Comparison of ENCODE assay signal across 17 cellular contexts in the genomic region with DNA sequence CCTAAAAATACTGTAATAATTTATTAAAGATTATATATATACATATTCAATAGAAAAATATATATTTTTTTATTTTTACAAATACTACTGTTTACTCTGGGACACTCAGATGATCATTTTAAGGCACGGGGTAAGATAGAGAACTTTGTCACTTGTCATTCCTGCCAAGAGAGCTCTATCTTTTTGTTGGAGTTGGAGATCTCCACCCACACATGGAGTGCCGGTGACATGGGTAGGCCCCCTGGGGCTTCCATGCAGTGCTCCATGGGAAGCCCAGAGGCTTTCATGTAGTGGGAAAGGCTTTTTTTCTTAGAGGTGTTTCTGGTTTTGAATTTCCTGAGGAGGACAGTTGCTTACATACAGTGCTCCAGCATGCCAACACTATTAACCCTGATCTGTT.
DNase-seq lines count a peak whose midpoint lies in the region; ATAC-seq and TF ChIP-seq lines count a peak whose summit lies in the region.
"Had no signal": no experiment of that assay in that cellular context is flagged by ENCODE, and none has a peak within 500 bp of the region (broad histone marks: within the 10 kb centered on the region; RNA-seq: fewer than 3 reads in every experiment).

No MANE protein-coding gene starts in this region.

- H3K9me3 ChIP-seq in A673 (ENCODE audit: low read depth, low read length, poor library complexity, severe bottlenecking) (no peaks in the 10 kb centered on the region), mammary epithelial cell (replicated peaks; ENCODE audit: insufficient read depth, low read length) (no peaks in the 10 kb centered on the region), tibial artery (no peaks in the 10 kb centered on the region)
- H3K9me3 ChIP-seq: BE2C had no signal

- H3K4me1 ChIP-seq in A673 (ENCODE audit: insufficient read depth, low read length, poor library complexity, severe bottlenecking) (peaks cover 7% of the 10 kb centered on the region), mammary epithelial cell (ENCODE audit: insufficient read depth, low read length) (peaks cover 10% of the 10 kb centered on the region), tibial artery (peaks cover 0 to 7% (median 2%) of the 10 kb centered on the region in 4 donors)
- H3K4me1 ChIP-seq: BE2C had no signal

- H4K20me1 ChIP-seq in mammary epithelial cell (ENCODE audit: insufficient read depth, low read length) = no peaks in the 10 kb centered on the region

- POLR2A ChIA-PET in A673 (lab: Charles Lee; ENCODE audit: low non-redundant PET) = no interaction called here
- POLR2A ChIA-PET in HEK293T (lab: Yijun Ruan, JAX) = no interaction called here

- H3K9ac ChIP-seq in mammary epithelial cell (ENCODE audit: insufficient read depth, low read length) = no peak overlapping the region

- no peak overlapping the region for H3K4me2 ChIP-seq in mammary epithelial cell (ENCODE audit: insufficient read depth, low read depth, low read length)

- H3K27me3 ChIP-seq in A673 (replicated peaks; ENCODE audit: insufficient read depth, low read depth, low read length, poor library complexity) (no peaks in the 10 kb centered on the region), mammary epithelial cell (ENCODE audit: insufficient read depth, low read length) (no peaks in the 10 kb centered on the region), tibial artery (no peaks in the 10 kb centered on the region)
- H3K27me3 ChIP-seq: BE2C had no signal

- H3K4me3 ChIP-seq in A673 (ENCODE audit: low read depth, low read length, poor library complexity, severe bottlenecking) (no peak overlapping the region), mammary epithelial cell (replicated peaks in 1 of 3; ENCODE audit: insufficient read depth in 1 of 3, low read depth in 2 of 3, low read length in 3 of 3) (no peak overlapping the region), tibial artery (no peak overlapping the region)

- TF ChIP-seq CTCF in A673 (conservative IDR thresholded peaks at IDR 0.05; ENCODE audit: low read depth, low read length) (no peak), mammary epithelial cell (conservative IDR thresholded peaks at IDR 0.05 in 1 of 2, IDR thresholded peaks at IDR 0.05 in 1 of 2; ENCODE audit: extremely low read depth in 1 of 2, insufficient read depth in 1 of 2, low read depth in 1 of 2, low read length in 2 of 2) (no peak), CD14-positive monocyte (IDR thresholded peaks at IDR 0.05) (no peak), tibial artery (IDR thresholded peaks at IDR 0.05) (no peak)

- H3K36me3 ChIP-seq in A673 (ENCODE audit: insufficient read depth, low read length, poor library complexity, severe bottlenecking) (no peaks in the 10 kb centered on the region), mammary epithelial cell (ENCODE audit: insufficient read depth, low read length) (no peaks in the 10 kb centered on the region), tibial artery (no peaks in the 10 kb centered on the region)
- H3K36me3 ChIP-seq: BE2C had no signal

- in situ Hi-C loops in mammary epithelial cell (cut with MboI; ENCODE audit: low sequenced_read_pairs in 2 of 2) = no loop called here

- H3K36me3 Mint-ChIP-seq in CD14-positive monocyte = no peaks in the 10 kb centered on the region

- WGBS in mammary epithelial cell (ENCODE audit: low coverage, missing lambda C conversion rate) = 52% methylated on average over 2 of the region's 2 CpGs

- no peak overlapping the region for H2AFZ ChIP-seq in mammary epithelial cell (ENCODE audit: low read depth, low read length)

- no peak overlapping the region for H3K27ac Mint-ChIP-seq in CD14-positive monocyte
- H3K27ac Mint-ChIP-seq: CD8-positive, alpha-beta memory T cell had no signal

- BruUV-seq in A673 (replicated peaks; lab: Mats Ljungman, UMichigan) = no TSS peak
- BruUV-seq in mammary epithelial cell (replicated peaks; lab: Mats Ljungman, UMichigan) = no TSS peak

- no peak overlapping the region for H3K4me3 Mint-ChIP-seq in CD14-positive monocyte
- H3K4me3 Mint-ChIP-seq: CD8-positive, alpha-beta memory T cell had no signal

- no peak overlapping the region for H3K27ac ChIP-seq in A673 (ENCODE audit: low read depth, low read length, poor library complexity, severe bottlenecking)
- H3K27ac ChIP-seq in mammary epithelial cell (ENCODE audit: insufficient read depth, low read depth, low read length) = peak overlapping the region; percentile 54
- no peak overlapping the region for H3K27ac ChIP-seq in tibial artery

- ATAC-seq in left lobe of liver (peak; percentile 75), GM18867 (IDR thresholded peaks at IDR 0.05; ENCODE audit: unreplicated experiment) (no peak), GM21825 (IDR thresholded peaks at IDR 0.05; ENCODE audit: unreplicated experiment) (no peak)

- H3K9me3 Mint-ChIP-seq in CD14-positive monocyte = peaks cover 0 to 6% (median 0%) of the 10 kb centered on the region in 7 donors

- no peaks in the 10 kb centered on the region for H3K79me2 ChIP-seq in mammary epithelial cell (ENCODE audit: insufficient read depth, low read length)

- H3K27me3 Mint-ChIP-seq in CD14-positive monocyte (ENCODE audit: low read depth in 3 of 3) = peaks cover 0 to 1% (median 0%) of the 10 kb centered on the region in 3 donors
- H3K27me3 Mint-ChIP-seq: CD8-positive, alpha-beta memory T cell had no signal

- intact Hi-C loops in A673 (cut with micrococcal nuclease; ENCODE audit: unreplicated experiment) = no loop called here
- intact Hi-C loops in mammary epithelial cell (cut with micrococcal nuclease) = loop anchor here (5.0 kb wide), 1 partner anchor 55 kb away; no protein-coding TSS in a partner anchor
- intact Hi-C loops in CD14-positive monocyte (cut with micrococcal nuclease) = no loop called here
- intact Hi-C loops in tibial artery (cut with DNase I; ENCODE audit: low total_unique reads) = no loop called here

- DNase-seq in A673 (ENCODE audit: low spot score) = peak; percentile 40
- peak; percentile 46 for DNase-seq in HEK293T (ENCODE audit: extremely low spot score)
- DNase-seq in mammary epithelial cell = no peak
- DNase-seq in left lobe of liver (ENCODE audit: low spot score) = no peak
- no peak for DNase-seq in CD14-positive monocyte (ENCODE audit: low spot score)
- DNase-seq in tibial artery = no peak
- DNase-seq: BE2C; CD8-positive, alpha-beta memory T cell; H7; KG1; NCI-H1092 treated with DMSO at 0.1 percent for 48 hours; NCI-H1694 treated with DMSO at 0.1 percent for 48 hours; NCI-H2171; NCI-H82; SIG-M5 had no signal

- dilution Hi-C loops in mammary epithelial cell (cut with HindIII; ENCODE audit: low sequenced_read_pairs) = no loop called here

- H3K4me1 Mint-ChIP-seq in CD14-positive monocyte = peaks cover 7% of the 10 kb centered on the region

- CTCF ChIA-PET in A673 (lab: Charles Lee) (no interaction called here), HEK293T (lab: Yijun Ruan, JAX) (interaction anchor here (0.6 to 2.0 kb wide), 2 partner anchors 22 to 1762 kb away, joined by 4 to 7 read pairs; no protein-coding TSS in a partner anchor), mammary epithelial cell (lab: Charles Lee; ENCODE audit: low non-redundant PET) (no interaction called here)

TF ChIP-seq in HEK293T, 16 proteins besides CTCF, POLR2A, EP300 and RAD21:
- TF ChIP-seq FOXK2 (IDR thresholded peaks at IDR 0.05) = no peak
- no peak for TF ChIP-seq ELF4 (IDR thresholded peaks at IDR 0.05)
- TF ChIP-seq TARDBP (IDR thresholded peaks at IDR 0.05) = no peak
- no peak for TF ChIP-seq SUZ12 (IDR thresholded peaks at IDR 0.05)
- no peak for TF ChIP-seq L3MBTL2 (conservative IDR thresholded peaks at IDR 0.05)
- no peak for TF ChIP-seq ZNF384 (IDR thresholded peaks at IDR 0.05)
- TF ChIP-seq, protein P1, sequence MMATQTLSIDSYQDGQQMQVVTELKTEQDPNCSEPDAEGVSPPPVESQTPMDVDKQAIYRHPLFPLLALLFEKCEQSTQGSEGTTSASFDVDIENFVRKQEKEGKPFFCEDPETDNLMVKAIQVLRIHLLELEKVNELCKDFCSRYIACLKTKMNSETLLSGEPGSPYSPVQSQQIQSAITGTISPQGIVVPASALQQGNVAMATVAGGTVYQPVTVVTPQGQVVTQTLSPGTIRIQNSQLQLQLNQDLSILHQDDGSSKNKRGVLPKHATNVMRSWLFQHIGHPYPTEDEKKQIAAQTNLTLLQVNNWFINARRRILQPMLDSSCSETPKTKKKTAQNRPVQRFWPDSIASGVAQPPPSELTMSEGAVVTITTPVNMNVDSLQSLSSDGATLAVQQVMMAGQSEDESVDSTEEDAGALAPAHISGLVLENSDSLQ (IDR thresholded peaks at IDR 0.05) = no peak
- no peak for TF ChIP-seq FOXA1 (IDR thresholded peaks at IDR 0.05)
- TF ChIP-seq HDGF (IDR thresholded peaks at IDR 0.05; ENCODE audit: borderline replicate concordance) = no peak
- no peak for TF ChIP-seq BHLHE40 (IDR thresholded peaks at IDR 0.05; ENCODE audit: borderline replicate concordance)
- TF ChIP-seq NFRKB (IDR thresholded peaks at IDR 0.05) = no peak
- no peak for TF ChIP-seq LEF1 (IDR thresholded peaks at IDR 0.05; ENCODE audit: borderline replicate concordance)
- no peak for TF ChIP-seq FOXM1 (IDR thresholded peaks at IDR 0.05; ENCODE audit: borderline replicate concordance)
- TF ChIP-seq ARNT (IDR thresholded peaks at IDR 0.05) = no peak
- no peak for TF ChIP-seq CTBP1 (IDR thresholded peaks at IDR 0.05; ENCODE audit: borderline replicate concordance)
- TF ChIP-seq SP1 (IDR thresholded peaks at IDR 0.05) = no peak

Comparison
In these comparisons a context has a peak if more than half of its experiments do, and no peak if none do; other contexts are left out.
1. DNase-seq: peak in A673 (single experiment) and HEK293T (single experiment); none in mammary epithelial cell (single experiment), left lobe of liver (single experiment), CD14-positive monocyte (single experiment) and tibial artery (0 of 2).